1 cellular context compared by ENCODE assay signal in the genomic region with DNA sequence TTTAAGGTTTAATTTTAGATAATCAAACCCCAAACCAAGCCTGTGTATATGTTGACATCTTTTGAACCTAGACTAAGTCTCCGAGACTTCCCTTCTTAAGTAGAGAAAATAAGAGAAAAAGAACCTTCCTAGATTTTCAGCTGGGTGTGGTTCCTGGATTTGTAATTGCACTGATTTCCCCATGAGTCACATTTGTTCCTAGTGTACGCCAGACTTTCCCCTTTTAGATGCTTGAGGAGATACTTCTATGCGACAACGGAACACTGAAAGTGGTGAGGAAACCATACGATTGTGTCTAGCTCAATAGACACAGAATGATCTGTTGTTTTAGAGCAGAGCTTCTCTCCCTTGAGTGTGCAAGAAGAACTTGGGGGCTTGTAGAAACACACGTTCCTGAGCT.
TF ChIP-seq lines count a peak whose summit lies in the region.

No MANE protein-coding gene starts in this region.

TF ChIP-seq in K562, 482 proteins besides CTCF, POLR2A, EP300 and RAD21:
- TF ChIP-seq, protein P1, sequence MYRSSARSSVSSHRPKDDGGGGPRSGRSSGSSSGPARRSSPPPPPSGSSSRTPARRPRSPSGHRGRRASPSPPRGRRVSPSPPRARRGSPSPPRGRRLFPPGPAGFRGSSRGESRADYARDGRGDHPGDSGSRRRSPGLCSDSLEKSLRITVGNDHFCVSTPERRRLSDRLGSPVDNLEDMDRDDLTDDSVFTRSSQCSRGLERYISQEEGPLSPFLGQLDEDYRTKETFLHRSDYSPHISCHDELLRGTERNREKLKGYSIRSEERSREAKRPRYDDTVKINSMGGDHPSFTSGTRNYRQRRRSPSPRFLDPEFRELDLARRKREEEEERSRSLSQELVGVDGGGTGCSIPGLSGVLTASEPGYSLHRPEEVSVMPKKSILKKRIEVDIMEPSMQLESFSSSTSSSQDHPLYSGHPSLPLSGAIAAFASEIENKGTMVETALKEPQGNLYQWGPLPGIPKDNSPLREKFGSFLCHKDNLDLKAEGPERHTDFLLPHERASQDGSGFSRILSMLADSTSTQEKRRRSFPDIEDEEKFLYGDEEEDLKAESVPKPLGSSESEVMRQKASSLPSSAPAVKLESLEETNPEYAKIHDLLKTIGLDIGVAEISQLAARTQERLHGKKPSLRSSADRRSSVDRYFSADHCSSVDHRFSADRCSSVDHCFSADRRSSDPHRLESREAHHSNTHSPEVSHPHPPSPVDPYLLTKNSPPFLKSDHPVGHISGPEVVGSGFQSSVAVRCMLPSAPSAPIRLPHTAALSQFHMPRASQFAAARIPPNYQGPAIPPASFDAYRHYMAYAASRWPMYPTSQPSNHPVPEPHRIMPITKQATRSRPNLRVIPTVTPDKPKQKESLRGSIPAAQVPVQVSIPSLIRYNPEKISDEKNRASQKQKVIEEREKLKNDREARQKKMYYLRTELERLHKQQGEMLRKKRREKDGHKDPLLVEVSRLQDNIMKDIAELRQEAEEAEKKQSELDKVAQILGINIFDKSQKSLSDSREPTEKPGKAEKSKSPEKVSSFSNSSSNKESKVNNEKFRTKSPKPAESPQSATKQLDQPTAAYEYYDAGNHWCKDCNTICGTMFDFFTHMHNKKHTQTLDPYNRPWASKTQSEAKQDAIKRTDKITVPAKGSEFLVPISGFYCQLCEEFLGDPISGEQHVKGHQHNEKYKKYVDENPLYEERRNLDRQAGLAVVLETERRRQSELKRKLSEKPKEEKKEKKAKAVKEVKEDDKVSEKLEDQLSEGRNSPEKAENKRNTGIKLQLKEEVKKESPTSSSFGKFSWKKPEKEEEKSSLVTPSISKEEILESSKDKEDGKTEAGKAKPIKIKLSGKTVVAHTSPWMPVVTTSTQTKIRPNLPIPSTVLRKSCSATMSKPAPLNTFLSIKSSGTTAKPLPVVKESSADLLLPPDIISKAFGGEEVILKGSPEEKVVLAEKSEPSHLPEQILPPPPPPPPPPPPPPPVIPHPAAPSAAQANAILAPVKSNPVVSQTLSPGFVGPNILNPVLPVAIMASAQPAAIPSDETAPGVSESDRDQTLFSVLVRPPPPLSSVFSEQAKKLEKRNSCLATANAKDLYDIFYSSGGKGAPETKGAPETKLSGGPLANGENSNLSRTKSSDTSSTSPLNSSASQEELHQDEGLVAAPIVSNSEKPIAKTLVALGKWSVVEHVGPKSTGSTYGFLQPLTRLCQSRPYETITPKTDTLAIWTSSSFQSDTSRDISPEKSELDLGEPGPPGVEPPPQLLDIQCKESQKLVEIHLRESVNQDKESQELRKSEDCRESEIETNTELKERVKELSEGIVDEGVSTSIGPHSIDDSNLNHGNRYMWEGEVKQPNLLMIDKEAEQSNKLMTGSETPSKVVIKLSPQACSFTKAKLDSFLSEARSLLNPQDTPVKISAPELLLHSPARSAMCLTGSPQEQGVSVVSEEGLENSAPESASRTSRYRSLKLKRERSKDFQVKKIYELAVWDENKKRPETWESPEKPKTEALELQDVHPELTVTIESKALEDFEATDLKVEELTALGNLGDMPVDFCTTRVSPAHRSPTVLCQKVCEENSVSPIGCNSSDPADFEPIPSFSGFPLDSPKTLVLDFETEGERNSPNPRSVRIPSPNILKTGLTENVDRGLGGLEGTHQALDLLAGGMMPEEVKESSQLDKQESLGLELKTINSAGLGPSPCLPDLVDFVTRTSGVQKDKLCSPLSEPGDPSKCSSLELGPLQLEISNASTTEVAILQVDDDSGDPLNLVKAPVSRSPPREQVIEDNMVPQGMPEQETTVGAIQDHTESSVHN (IDR thresholded peaks at IDR 0.05; ENCODE audit: borderline replicate concordance in 1 of 2, low read depth in 1 of 2): no peak
- no peak for TF ChIP-seq SMARCB1 (IDR thresholded peaks at IDR 0.05; ENCODE audit: insufficient read length, low read depth)
- TF ChIP-seq CBFA2T3 (IDR thresholded peaks at IDR 0.05): no peak
- TF ChIP-seq SMARCA5 (IDR thresholded peaks at IDR 0.05): no peak
- peak; percentile 45 to 51; a peak in 2 of 4 replicates for TF ChIP-seq KDM1A (IDR thresholded peaks at IDR 0.05)
- TF ChIP-seq, protein P2, sequence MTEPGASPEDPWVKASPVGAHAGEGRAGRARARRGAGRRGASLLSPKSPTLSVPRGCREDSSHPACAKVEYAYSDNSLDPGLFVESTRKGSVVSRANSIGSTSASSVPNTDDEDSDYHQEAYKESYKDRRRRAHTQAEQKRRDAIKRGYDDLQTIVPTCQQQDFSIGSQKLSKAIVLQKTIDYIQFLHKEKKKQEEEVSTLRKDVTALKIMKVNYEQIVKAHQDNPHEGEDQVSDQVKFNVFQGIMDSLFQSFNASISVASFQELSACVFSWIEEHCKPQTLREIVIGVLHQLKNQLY (CRISPR knock-in tag; conservative IDR thresholded peaks at IDR 0.05): no peak
- TF ChIP-seq ZNF354B (CRISPR knock-in tag; IDR thresholded peaks at IDR 0.05): no peak
- peak; percentile 86 for TF ChIP-seq FOSL1 (tag; conservative IDR thresholded peaks at IDR 0.05)
